Comparison of ENCODE assay signal across 17 cellular contexts in the genomic region with DNA sequence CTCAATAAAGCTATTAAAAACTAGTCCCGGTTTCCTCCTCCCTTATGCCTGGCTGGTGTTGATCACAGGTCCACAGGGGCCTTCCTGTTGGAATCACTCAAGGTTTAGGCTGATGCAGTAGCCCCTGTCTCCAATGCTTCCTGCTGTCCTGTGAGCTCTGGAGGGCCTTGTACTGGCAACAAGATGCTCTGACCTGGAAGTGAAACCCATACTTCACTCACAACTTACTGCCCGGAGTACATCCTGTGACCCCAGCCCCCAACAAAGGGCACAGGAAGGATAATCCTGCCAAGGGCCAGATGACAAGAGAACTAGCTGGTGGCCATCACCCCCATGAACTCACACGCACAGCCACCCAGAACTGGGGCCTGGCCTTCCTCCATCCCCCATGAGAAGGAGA. TPM values are rescaled to one million over a fixed set of nuclear protein-coding genes. Genes with fewer than 3 reads are reported as not detected.
"Had no signal": no experiment of that assay in that cellular context is flagged by ENCODE, and none has a peak within 500 bp of the region (broad histone marks: within the 10 kb centered on the region; RNA-seq: fewer than 3 reads in every experiment).

No MANE protein-coding gene starts in this region.

- H3K9me3 Mint-ChIP-seq: natural killer cell had no signal

- H3K9me3 ChIP-seq: heart left ventricle, mucosa of descending colon, upper lobe of left lung, uterus had no signal

- H3K4me3 ChIP-seq: heart left ventricle, mucosa of descending colon, upper lobe of left lung, uterus had no signal

- FAIRE-seq: colon, endometrium, frontal cortex, small intestine had no signal

- H3K4me1 ChIP-seq: upper lobe of left lung, uterus had no signal

- H3K4me3 Mint-ChIP-seq: natural killer cell, neural crest cell had no signal

- DNase-seq: effector memory CD4-positive, alpha-beta T cell; hippocampal formation; kidney glomerular epithelial cell; mucosa of descending colon; natural killer cell; posterior cingulate gyrus; small intestine; stimulated activated CD4-positive, alpha-beta T cell treated with anti-CD3 and anti-CD28 coated beads, Interleukin-2, amount 100 ng/mL, for 48 hours; stimulated activated naive CD4-positive, alpha-beta T cell treated with Interleukin-2 at 50 U/mL for 16 hours; upper lobe of left lung; uterus had no signal

- H3K36me3 ChIP-seq: heart left ventricle, upper lobe of left lung, uterus had no signal

- H3K27ac Mint-ChIP-seq: natural killer cell had no signal

- H3K36me3 Mint-ChIP-seq: natural killer cell had no signal

- H3K4me1 Mint-ChIP-seq: natural killer cell had no signal

- H3K27me3 ChIP-seq: heart left ventricle, upper lobe of left lung, uterus had no signal

- H3K27ac ChIP-seq: heart left ventricle, upper lobe of left lung, uterus had no signal

RNA-seq across cellular contexts. Expression of a gene that starts 50.3 kb away (rescaled TPM):
- total RNA-seq: pulmonary artery endothelial cell had no signal
